Comparison of ENCODE assay signal across 15 cellular contexts in genomic region chr2:126115975-126116374, GRCh38.
DNase-seq lines count a peak whose midpoint lies in the region; ATAC-seq and TF ChIP-seq lines count a peak whose summit lies in the region.
"Had no signal": no experiment of that assay in that cellular context is flagged by ENCODE, and none has a peak within 500 bp of the region (broad histone marks: within the 10 kb centered on the region; RNA-seq: fewer than 3 reads in every experiment).

No MANE protein-coding gene starts in this region.

- H3K9me3 ChIP-seq in neuronal stem cell (replicated peaks in 1 of 2; ENCODE audit: control insufficient read depth in 2 of 2, insufficient read depth in 1 of 2, low read depth in 1 of 2, low read length in 2 of 2), result no peaks in the 10 kb centered on the region

- no peaks in the 10 kb centered on the region for H3K27me3 Mint-ChIP-seq in WTC11 (ENCODE audit: low read depth)

- H3K18ac ChIP-seq in mesendoderm (ENCODE audit: low read length), result no peak overlapping the region
- H3K18ac ChIP-seq in neuronal stem cell (ENCODE audit: low read length), result no peak overlapping the region

- no peak overlapping the region for H3K4me3 ChIP-seq in mesendoderm (ENCODE audit: low read length)
- H3K4me3 ChIP-seq in neuronal stem cell (ENCODE audit: low read length in 2 of 2), result no peak overlapping the region

- peak; percentile 67 for ATAC-seq in WTC11
- no peak for ATAC-seq in HG03280 (IDR thresholded peaks at IDR 0.05; ENCODE audit: unreplicated experiment)
- ATAC-seq: CD8-positive, alpha-beta T cell; HepG2 had no signal

- H2BK12ac ChIP-seq in neuronal stem cell (ENCODE audit: low read length), result no peak overlapping the region

- CTCF ChIA-PET in WTC11 (lab: Charles Lee), result no interaction called here

- no peak overlapping the region for H3K4me3 Mint-ChIP-seq in WTC11
- H3K4me3 Mint-ChIP-seq: CD14-positive monocyte; CD8-positive, alpha-beta T cell had no signal

- H3K4ac ChIP-seq in mesendoderm (ENCODE audit: low read depth, low read length) (no peak overlapping the region), neuronal stem cell (ENCODE audit: low read length) (no peak overlapping the region)

- H3K27ac Mint-ChIP-seq in WTC11, result no peak overlapping the region
- H3K27ac Mint-ChIP-seq: CD14-positive monocyte; CD8-positive, alpha-beta T cell had no signal

- H3K9ac ChIP-seq in mesendoderm (ENCODE audit: low read length) (no peak overlapping the region), neuronal stem cell (ENCODE audit: low read depth, low read length, poor library complexity) (no peak overlapping the region)

- H3K4me2 ChIP-seq in mesendoderm (ENCODE audit: low read length), result no peak overlapping the region
- H3K4me2 ChIP-seq in neuronal stem cell (ENCODE audit: insufficient read depth, low read length, poor library complexity, severe bottlenecking), result no peak overlapping the region

- DNase-seq in NCI-H2081 (lab: John Stamatoyannopoulos, UW) (peak; percentile 6 to 10), NCI-H2081 treated with DMSO at 0.1 percent for 48 hours (lab: John Stamatoyannopoulos, UW) (no peak), NCI-H774 (lab: John Stamatoyannopoulos, UW) (peak; percentile 16), WTC11 (ENCODE audit: low spot score) (no peak), mesendoderm (peak; percentile 9), UCSD-AML1 (lab: John Stamatoyannopoulos, UW; ENCODE audit: unreplicated experiment) (no peak), neuronal stem cell (ENCODE audit: low spot score) (no peak)
- DNase-seq: CD8-positive, alpha-beta T cell; COR-L47; DMS53; H7 had no signal

- POLR2A ChIA-PET in WTC11 (lab: Charles Lee), result no interaction called here

- H3K4me1 ChIP-seq in mesendoderm (ENCODE audit: control insufficient read depth, low read depth, low read length) (no peaks in the 10 kb centered on the region), neuronal stem cell (ENCODE audit: control insufficient read depth in 2 of 2, insufficient read depth in 1 of 2, low read depth in 1 of 2, low read length in 2 of 2) (peaks cover 0 to 3% of the 10 kb centered on the region in 2 donors)

- no CpG with 5 or more reads among the region's 2 CpGs for WGBS in mesendoderm (ENCODE audit: extremely low coverage, insufficient coverage, low lambda C conversion rate)
- WGBS in neuronal stem cell (ENCODE audit: extremely low coverage in 2 of 2, insufficient read length in 2 of 2, insufficient replicate concordance in 1 of 2), 2 donors, result no CpG with 5 or more reads among the region's 2 CpGs

- H4K8ac ChIP-seq in mesendoderm (ENCODE audit: low read depth, low read length) (no peak overlapping the region), neuronal stem cell (ENCODE audit: low read depth, low read length) (no peak overlapping the region)

- no peak overlapping the region for H3K14ac ChIP-seq in neuronal stem cell (ENCODE audit: low read length)

- H4K5ac ChIP-seq in mesendoderm (ENCODE audit: low read length), result no peak overlapping the region

- H3K27me3 ChIP-seq in mesendoderm (ENCODE audit: insufficient read depth, low read length, poor library complexity) (no peaks in the 10 kb centered on the region), neuronal stem cell (ENCODE audit: control insufficient read depth in 3 of 3, insufficient read depth in 3 of 3, low read depth in 1 of 3, low read length in 3 of 3) (no peaks in the 10 kb centered on the region)

- H3K79me1 ChIP-seq in mesendoderm (ENCODE audit: low read length) (no peaks in the 10 kb centered on the region), neuronal stem cell (ENCODE audit: low read depth, low read length) (no peaks in the 10 kb centered on the region)

- no peak for TF ChIP-seq CTCF in WTC11 (IDR thresholded peaks at IDR 0.05)

- H3K36me3 ChIP-seq in mesendoderm (ENCODE audit: control insufficient read depth, insufficient read depth, low read length) (no peaks in the 10 kb centered on the region), neuronal stem cell (replicated peaks in 1 of 2; ENCODE audit: control insufficient read depth in 2 of 2, insufficient read depth in 2 of 2, low read length in 2 of 2) (no peaks in the 10 kb centered on the region)

- H4K91ac ChIP-seq in neuronal stem cell (ENCODE audit: low read depth, low read length, poor library complexity), result no peak overlapping the region

- H3K36me3 Mint-ChIP-seq in WTC11, result peaks cover 46% of the 10 kb centered on the region
- H3K36me3 Mint-ChIP-seq: CD14-positive monocyte; CD8-positive, alpha-beta T cell had no signal

- H3K27ac ChIP-seq in mesendoderm (ENCODE audit: low read depth, low read length), result no peak overlapping the region
- no peak overlapping the region for H3K27ac ChIP-seq in neuronal stem cell (replicated peaks; ENCODE audit: low read length)
- H3K27ac ChIP-seq: 22Rv1 had no signal

- H2BK120ac ChIP-seq in mesendoderm (ENCODE audit: low read depth, low read length) (no peak overlapping the region), neuronal stem cell (ENCODE audit: low read depth, low read length) (no peak overlapping the region)

- H2AK5ac ChIP-seq in mesendoderm (ENCODE audit: low read length) (no peak overlapping the region), neuronal stem cell (ENCODE audit: low read depth, low read length) (no peak overlapping the region)

- H3K4me1 Mint-ChIP-seq in WTC11, result peaks cover 5% of the 10 kb centered on the region
- H3K4me1 Mint-ChIP-seq: CD14-positive monocyte had no signal

- no peak overlapping the region for H2AFZ ChIP-seq in neuronal stem cell (ENCODE audit: low read length)

- H3K9me3 Mint-ChIP-seq in WTC11, result peaks cover 63% of the 10 kb centered on the region
- H3K9me3 Mint-ChIP-seq: CD8-positive, alpha-beta T cell had no signal

- no peaks in the 10 kb centered on the region for H3K79me2 ChIP-seq in mesendoderm (ENCODE audit: control insufficient read depth, insufficient read depth, low read length)

- H3K56ac ChIP-seq in mesendoderm (ENCODE audit: low read length), result no peak overlapping the region

- H2BK15ac ChIP-seq in mesendoderm (replicated peaks; ENCODE audit: low read depth) (no peak overlapping the region), neuronal stem cell (ENCODE audit: low read length) (no peak overlapping the region)

- H2BK5ac ChIP-seq in mesendoderm (ENCODE audit: low read length) (no peak overlapping the region), neuronal stem cell (ENCODE audit: low read length) (no peak overlapping the region)

- no peak overlapping the region for H3K23ac ChIP-seq in mesendoderm (ENCODE audit: low read length)
- H3K23ac ChIP-seq in neuronal stem cell (ENCODE audit: low read depth, low read length, poor library complexity), result no peak overlapping the region

TF ChIP-seq in WTC11, 78 proteins besides CTCF, POLR2A, EP300 and RAD21 (continues in another document):
- TF ChIP-seq ZNF671 (CRISPR knock-in tag; IDR thresholded peaks at IDR 0.05), result no peak
- TF ChIP-seq ZNF281 (CRISPR knock-in tag; IDR thresholded peaks at IDR 0.05), result no peak
- TF ChIP-seq MLX (CRISPR knock-in tag; IDR thresholded peaks at IDR 0.05), result no peak
- no peak for TF ChIP-seq CREB1 (CRISPR knock-in tag; IDR thresholded peaks at IDR 0.05)
- TF ChIP-seq SOX15 (CRISPR knock-in tag; IDR thresholded peaks at IDR 0.05), result no peak
- TF ChIP-seq GABPB1 (CRISPR knock-in tag; IDR thresholded peaks at IDR 0.05), result no peak
- TF ChIP-seq PREB (CRISPR knock-in tag; IDR thresholded peaks at IDR 0.05; ENCODE audit: borderline replicate concordance), result no peak
- TF ChIP-seq NR1H2 (CRISPR knock-in tag; IDR thresholded peaks at IDR 0.05), result no peak
- TF ChIP-seq NFE2L1 (CRISPR knock-in tag; IDR thresholded peaks at IDR 0.05), result no peak
- TF ChIP-seq TCF7 (CRISPR knock-in tag; IDR thresholded peaks at IDR 0.05; ENCODE audit: low read depth), result no peak

Comparison
In these comparisons a context has a peak if more than half of its experiments do, and no peak if none do; other contexts are left out.
1. DNase-seq: peak in NCI-H2081 (2 of 2), NCI-H774 (single experiment) and mesendoderm (single experiment); none in NCI-H2081 treated with DMSO at 0.1 percent for 48 hours (single experiment), WTC11 (single experiment), UCSD-AML1 (single experiment) and neuronal stem cell (single experiment).